Comparison of ENCODE assay signal across 27 cellular contexts in genomic region chr6:16430661-16431089, GRCh38.
A peak's percentile ranks its signal among the peaks of the same experiment; 100 is the strongest.
DNase-seq lines count a peak whose midpoint lies in the region; ATAC-seq, FAIRE-seq and TF ChIP-seq lines count a peak whose summit lies in the region.
"Had no signal": no experiment of that assay in that cellular context is flagged by ENCODE, and none has a peak within 500 bp of the region (broad histone marks: within the 10 kb centered on the region; RNA-seq: fewer than 3 reads in every experiment).

No MANE protein-coding gene starts in this region.

- H3K27ac Mint-ChIP-seq in activated naive CD8-positive, alpha-beta T cell treated with anti-CD3 and anti-CD28 coated beads for 36 hours, result peak overlapping the region; percentile 18
- H3K27ac Mint-ChIP-seq in activated naive CD8-positive, alpha-beta T cell treated with anti-CD3 and anti-CD28 coated beads, Interleukin-2, amount 50 U/mL, for 24 hours, result no peak overlapping the region
- H3K27ac Mint-ChIP-seq in astrocyte (ENCODE audit: unreplicated experiment) (no peak overlapping the region), type B pancreatic cell (no peak overlapping the region)
- H3K27ac Mint-ChIP-seq: activated CD8-positive, alpha-beta T cell treated with anti-CD3 and anti-CD28 coated beads for 36 hours; endodermal cell had no signal

- H3K36me3 ChIP-seq in astrocyte (ENCODE audit: insufficient read depth, low read length), result peaks cover 7% of the 10 kb centered on the region
- H3K36me3 ChIP-seq: heart left ventricle, uterus had no signal

- no peak overlapping the region for H3K4me3 ChIP-seq in astrocyte (ENCODE audit: insufficient read depth, low read depth, low read length)
- H3K4me3 ChIP-seq: body of pancreas, heart left ventricle, mucosa of descending colon, spleen, uterus had no signal

- no peak for TF ChIP-seq CTCF in astrocyte (IDR thresholded peaks at IDR 0.05; ENCODE audit: insufficient read depth, low read depth, low read length)
- TF ChIP-seq CTCF in type B pancreatic cell (conservative IDR thresholded peaks at IDR 0.05), result no peak

- H3K4me3 Mint-ChIP-seq in activated naive CD8-positive, alpha-beta T cell treated with anti-CD3 and anti-CD28 coated beads for 36 hours, result no peak overlapping the region
- H3K4me3 Mint-ChIP-seq in activated naive CD8-positive, alpha-beta T cell treated with anti-CD3 and anti-CD28 coated beads, Interleukin-2, amount 50 U/mL, for 24 hours, result no peak overlapping the region
- H3K4me3 Mint-ChIP-seq in astrocyte (ENCODE audit: unreplicated experiment), result no peak overlapping the region
- H3K4me3 Mint-ChIP-seq in type B pancreatic cell, result peak overlapping the region; percentile 11
- H3K4me3 Mint-ChIP-seq: activated CD8-positive, alpha-beta T cell treated with anti-CD3 and anti-CD28 coated beads for 36 hours; activated naive CD4-positive, alpha-beta T cell treated with anti-CD3 and anti-CD28 coated beads, Interleukin-2, amount 50 U/mL, for 24 hours; endodermal cell had no signal

- no peaks in the 10 kb centered on the region for H3K27me3 ChIP-seq in astrocyte (ENCODE audit: insufficient read depth, low read length)
- H3K27me3 ChIP-seq: body of pancreas, heart left ventricle, spleen, uterus had no signal

- peaks cover 5% of the 10 kb centered on the region for H3K9me3 Mint-ChIP-seq in activated naive CD8-positive, alpha-beta T cell treated with anti-CD3 and anti-CD28 coated beads for 36 hours
- peaks cover 8% of the 10 kb centered on the region for H3K9me3 Mint-ChIP-seq in activated naive CD8-positive, alpha-beta T cell treated with anti-CD3 and anti-CD28 coated beads, Interleukin-2, amount 50 U/mL, for 24 hours
- no peaks in the 10 kb centered on the region for H3K9me3 Mint-ChIP-seq in astrocyte (ENCODE audit: unreplicated experiment)
- no peaks in the 10 kb centered on the region for H3K9me3 Mint-ChIP-seq in type B pancreatic cell
- H3K9me3 Mint-ChIP-seq: activated naive CD4-positive, alpha-beta T cell treated with anti-CD3 and anti-CD28 coated beads, Interleukin-2, amount 50 U/mL, for 24 hours; endodermal cell had no signal

- H2AFZ ChIP-seq in astrocyte (ENCODE audit: low read depth, low read length), result no peak overlapping the region

- no peaks in the 10 kb centered on the region for H3K27me3 Mint-ChIP-seq in activated naive CD8-positive, alpha-beta T cell treated with anti-CD3 and anti-CD28 coated beads for 36 hours
- no peaks in the 10 kb centered on the region for H3K27me3 Mint-ChIP-seq in activated naive CD8-positive, alpha-beta T cell treated with anti-CD3 and anti-CD28 coated beads, Interleukin-2, amount 50 U/mL, for 24 hours
- H3K27me3 Mint-ChIP-seq in astrocyte (ENCODE audit: low read depth, unreplicated experiment) (no peaks in the 10 kb centered on the region), type B pancreatic cell (no peaks in the 10 kb centered on the region)
- H3K27me3 Mint-ChIP-seq: activated CD8-positive, alpha-beta T cell treated with anti-CD3 and anti-CD28 coated beads for 36 hours; activated naive CD4-positive, alpha-beta T cell treated with anti-CD3 and anti-CD28 coated beads, Interleukin-2, amount 50 U/mL, for 24 hours had no signal

- H3K9ac ChIP-seq in astrocyte (ENCODE audit: low read length), result no peak overlapping the region

- H3K4me1 Mint-ChIP-seq in activated naive CD8-positive, alpha-beta T cell treated with anti-CD3 and anti-CD28 coated beads for 36 hours, result peaks cover 21% of the 10 kb centered on the region
- H3K4me1 Mint-ChIP-seq in activated naive CD8-positive, alpha-beta T cell treated with anti-CD3 and anti-CD28 coated beads, Interleukin-2, amount 50 U/mL, for 24 hours, result peaks cover 46% of the 10 kb centered on the region
- H3K4me1 Mint-ChIP-seq in astrocyte (ENCODE audit: low read depth, unreplicated experiment), result peaks cover 7% of the 10 kb centered on the region
- peaks cover 22% of the 10 kb centered on the region for H3K4me1 Mint-ChIP-seq in type B pancreatic cell (ENCODE audit: unreplicated experiment)

- FAIRE-seq in astrocyte (lab: Jason Lieb, UNC), result no peak
- FAIRE-seq: colon, GM12892, HTR-8/SVneo had no signal

- H3K27ac ChIP-seq in astrocyte (ENCODE audit: low read depth, low read length), result no peak overlapping the region
- H3K27ac ChIP-seq: body of pancreas, heart left ventricle had no signal

- no peak for ATAC-seq in activated naive CD8-positive, alpha-beta T cell treated with anti-CD3 and anti-CD28 coated beads, Interleukin-2, amount 50 U/mL, for 24 hours
- no peak for ATAC-seq in HG02870 (IDR thresholded peaks at IDR 0.05; ENCODE audit: unreplicated experiment)
- ATAC-seq: activated CD8-positive, alpha-beta T cell treated with anti-CD3 and anti-CD28 coated beads for 36 hours; body of pancreas; heart left ventricle; mucosa of descending colon had no signal

- peaks cover 3% of the 10 kb centered on the region for H3K4me1 ChIP-seq in astrocyte (ENCODE audit: insufficient read depth, low read length)
- H3K4me1 ChIP-seq: body of pancreas had no signal

- no peak overlapping the region for H3K4me2 ChIP-seq in astrocyte (ENCODE audit: low read length)

- H3K36me3 Mint-ChIP-seq in activated naive CD8-positive, alpha-beta T cell treated with anti-CD3 and anti-CD28 coated beads for 36 hours, result peaks cover 26% of the 10 kb centered on the region
- H3K36me3 Mint-ChIP-seq in activated naive CD8-positive, alpha-beta T cell treated with anti-CD3 and anti-CD28 coated beads, Interleukin-2, amount 50 U/mL, for 24 hours (ENCODE audit: low read depth), result peaks cover 20% of the 10 kb centered on the region
- H3K36me3 Mint-ChIP-seq in astrocyte (ENCODE audit: low read depth, unreplicated experiment) (peaks cover 17% of the 10 kb centered on the region), type B pancreatic cell (peaks cover 14% of the 10 kb centered on the region)

- H3K79me2 ChIP-seq in astrocyte (ENCODE audit: insufficient read depth, low read length), result peaks cover 5% of the 10 kb centered on the region

- no peaks in the 10 kb centered on the region for H3K9me3 ChIP-seq in astrocyte (ENCODE audit: insufficient read depth, low read depth, low read length)
- H3K9me3 ChIP-seq: body of pancreas, heart left ventricle, mucosa of descending colon, spleen, uterus had no signal

- peaks cover 38% of the 10 kb centered on the region for H4K20me1 ChIP-seq in astrocyte (ENCODE audit: insufficient read depth, low read length)

- no peak for DNase-seq in activated naive CD8-positive, alpha-beta T cell treated with anti-CD3 and anti-CD28 coated beads for 36 hours
- no peak for DNase-seq in activated naive CD8-positive, alpha-beta T cell treated with anti-CD3 and anti-CD28 coated beads, Interleukin-2, amount 50 U/mL, for 24 hours
- peak; percentile 44 for DNase-seq in astrocyte (ENCODE audit: low read depth)
- peak; percentile 28 for DNase-seq in iris pigment epithelial cell (ENCODE audit: low read depth)
- no peak for DNase-seq in type B pancreatic cell (ENCODE audit: extremely low spot score, unreplicated experiment)
- no peak for DNase-seq in GDM1 (lab: John Stamatoyannopoulos, UW)
- no peak for DNase-seq in T1000 (lab: John Stamatoyannopoulos, UW)
- DNase-seq: activated CD4-positive, CD25-positive, alpha-beta regulatory T cell; activated CD8-positive, alpha-beta T cell treated with anti-CD3 and anti-CD28 coated beads for 36 hours; body of pancreas; endodermal cell; GOT3; heart left ventricle; Kasumi-1; mucosa of descending colon; NCI-H187 treated with DMSO at 0.1 percent for 48 hours; NCI-H446 treated with DMSO at 0.1 percent for 48 hours; RPMI8226; spleen; stimulated activated CD4-positive, alpha-beta T cell treated with anti-CD3 and anti-CD28 coated beads, Interleukin-4, amount 100 ng/mL, for 4 hours; T-helper 9 cell; uterus had no signal

Comparison
In these comparisons a context has a peak if more than half of its experiments do, and no peak if none do; other contexts are left out.
1. DNase-seq: peak in astrocyte (single experiment) and iris pigment epithelial cell (single experiment); none in activated naive CD8-positive, alpha-beta T cell treated with anti-CD3 and anti-CD28 coated beads for 36 hours (single experiment), activated naive CD8-positive, alpha-beta T cell treated with anti-CD3 and anti-CD28 coated beads, Interleukin-2, amount 50 U/mL, for 24 hours (single experiment), type B pancreatic cell (single experiment), GDM1 (single experiment) and T1000 (single experiment).